Comparison of ENCODE assay signal across 9 cellular contexts in genomic region chr17:7293821-7294613, GRCh38. TPM values are rescaled to one million over a fixed set of nuclear protein-coding genes. Genes with fewer than 3 reads are reported as not detected.
DNase-seq lines count a peak whose midpoint lies in the region; ATAC-seq and TF ChIP-seq lines count a peak whose summit lies in the region.
"Had no signal": no experiment of that assay in that cellular context is flagged by ENCODE, and none has a peak within 500 bp of the region (broad histone marks: within the 10 kb centered on the region; RNA-seq: fewer than 3 reads in every experiment).

No MANE protein-coding gene starts in this region.

- H3F3A ChIP-seq in GM23248 (ENCODE audit: insufficient read depth): peaks cover 5% of the 10 kb centered on the region; the same call in 1 of the 2 replicates

- DNase-seq in GM23248 (no peak), Peyer's patch (peak in 2 of 3 donors; percentile 89 to 93), heart right ventricle (no peak), psoas muscle (no peak), NCI-H2171 (lab: John Stamatoyannopoulos, UW) (no peak), dermis blood vessel endothelial cell (no peak), NCI-H524 (lab: John Stamatoyannopoulos, UW) (no peak)

- H3K4me1 ChIP-seq in GM23248 (ENCODE audit: insufficient read depth): no peaks in the 10 kb centered on the region
- peaks cover 0 to 48% (median 17%) of the 10 kb centered on the region in 4 donors for H3K4me1 ChIP-seq in Peyer's patch
- peaks cover 21 to 70% (median 58%) of the 10 kb centered on the region in 9 donors for H3K4me1 ChIP-seq in heart right ventricle
- H3K4me1 ChIP-seq in psoas muscle: peaks cover 40% of the 10 kb centered on the region

- no peak for TF ChIP-seq CTCF in Peyer's patch (IDR thresholded peaks at IDR 0.05)
- no peak for TF ChIP-seq CTCF in heart right ventricle (IDR thresholded peaks at IDR 0.05)
- TF ChIP-seq CTCF in psoas muscle (IDR thresholded peaks at IDR 0.05): no peak

- H3K27me3 ChIP-seq in GM23248 (replicated peaks; ENCODE audit: insufficient read depth): peaks cover 21% of the 10 kb centered on the region
- no peaks in the 10 kb centered on the region for H3K27me3 ChIP-seq in Peyer's patch
- H3K27me3 ChIP-seq in heart right ventricle: peaks cover 0 to 72% (median 39%) of the 10 kb centered on the region in 7 donors
- peaks cover 0 to 9% (median 0%) of the 10 kb centered on the region in 3 donors for H3K27me3 ChIP-seq in psoas muscle (ENCODE audit: insufficient read depth in 3 of 3, low read length in 2 of 3)

- peak overlapping the region; percentile 18 for H3K4me2 ChIP-seq in GM23248 (ENCODE audit: unreplicated experiment)

- no peak overlapping the region for H2AFZ ChIP-seq in GM23248

- WGBS in GM23248 (ENCODE audit: low coverage in 1 of 2, low lambda C conversion rate in 2 of 2, missing lambda C conversion rate in 2 of 2), 2 experiments: 5 to 9% methylated on average over 19 to 63 of the region's 75 CpGs
- 4 to 5% methylated on average over 35 to 67 of the region's 75 CpGs for WGBS in heart right ventricle, 2 donors
- 4 to 7% (median 6%) methylated on average over 28 to 75 of the region's 75 CpGs for WGBS in psoas muscle, 3 donors

- no peaks in the 10 kb centered on the region for H4K20me1 ChIP-seq in GM23248 (ENCODE audit: insufficient read depth)

- intact Hi-C loops in heart right ventricle (cut with DNase I): loop anchor here in 4 of 10 donors (10.0 kb wide), 2 partner anchors 239 to 249 kb away; partner anchors contain the start of gene SLC16A11 (in 2 of the 4)
- intact Hi-C loops in psoas muscle (cut with DNase I): no loop called here

- no peak overlapping the region for H3K27ac ChIP-seq in GM23248
- peak overlapping the region; percentile 10 to 92 (median 71) for H3K27ac ChIP-seq in Peyer's patch
- H3K27ac ChIP-seq in heart right ventricle: peak overlapping the region in 4 of 10 donors; percentile 25 to 55 (median 27)
- H3K27ac ChIP-seq in psoas muscle: peak overlapping the region; percentile 91
- H3K27ac ChIP-seq: HL-60 had no signal

- no peaks in the 10 kb centered on the region for H3K9me3 ChIP-seq in GM23248 (ENCODE audit: low read depth)
- H3K9me3 ChIP-seq in Peyer's patch: peaks cover 0 to 3% (median 0%) of the 10 kb centered on the region in 4 donors
- H3K9me3 ChIP-seq in heart right ventricle: no peaks in the 10 kb centered on the region
- no peaks in the 10 kb centered on the region for H3K9me3 ChIP-seq in psoas muscle

- H3K4me3 ChIP-seq in GM23248 (peak overlapping the region; percentile 28), Peyer's patch (peak overlapping the region; percentile 17 to 54 (median 48)), heart right ventricle (peak overlapping the region in 9 of 10 donors; percentile 13 to 45 (median 24)), psoas muscle (peak overlapping the region; percentile 58)

- ATAC-seq in heart right ventricle (peak in 1 of 8 donors; percentile 1), psoas muscle (no peak), HG03520 (IDR thresholded peaks at IDR 0.05; ENCODE audit: unreplicated experiment) (no peak)

- no peaks in the 10 kb centered on the region for H3K9me2 ChIP-seq in GM23248 (ENCODE audit: insufficient read depth)

- no peaks in the 10 kb centered on the region for H3K36me3 ChIP-seq in GM23248 (ENCODE audit: low read depth)
- H3K36me3 ChIP-seq in Peyer's patch: no peaks in the 10 kb centered on the region
- H3K36me3 ChIP-seq in heart right ventricle: no peaks in the 10 kb centered on the region
- no peaks in the 10 kb centered on the region for H3K36me3 ChIP-seq in psoas muscle (ENCODE audit: insufficient read depth in 1 of 2, low read depth in 1 of 2)

- in situ Hi-C loops in GM23248 (cut with MboI): no loop called here

- no peaks in the 10 kb centered on the region for H3K79me2 ChIP-seq in GM23248 (ENCODE audit: insufficient read depth)

- TF ChIP-seq POLR2A in Peyer's patch (IDR thresholded peaks at IDR 0.05): peak in 1 of 2 donors; percentile 20

- no peak overlapping the region for H3K9ac ChIP-seq in GM23248

RNA-seq across cellular contexts. Expression of gene YBX2, which starts 0.4 kb away (rescaled TPM):
- total RNA-seq in GM23248 (2014; rRNA removed; shearing (Covaris generic)): 0.22 TPM in 1 of 2 replicates, not detected in the other
- polyA plus RNA-seq in GM23248 (2016; fragmentation: Nextera tagmentation; extraction: Ambion mirVana) (not detected in 2 replicates), heart right ventricle (1 to 10 TPM in 1 of 2 donors, under 1 TPM in 1; 0.49 to 2.6 TPM), psoas muscle (1 to 10 TPM in 1 of 3 donors, under 1 TPM in 2; 0.14 to 1.8 (median 0.21) TPM)
- total RNA-seq in Peyer's patch (10 to 100 TPM; 20.7 to 70.0 (median 24.6) TPM), heart right ventricle (1 to 10 TPM in 7 of 10 donors, under 1 TPM in 3; 0.42 to 1.9 (median 1.2) TPM), psoas muscle (1 to 10 TPM in 1 of 4 donors, under 1 TPM in 3; 0.37 to 1.0 (median 0.75) TPM), dermis blood vessel endothelial cell (0.17 TPM in 1 of 2 replicates, not detected in the other)

RNA-seq across cellular contexts. Expression of gene SLC2A4, which starts 12.5 kb away (rescaled TPM):
- not detected in 2 replicates for total RNA-seq in GM23248 (2014; rRNA removed; shearing (Covaris generic))
- polyA plus RNA-seq in GM23248 (2016; fragmentation: Nextera tagmentation; extraction: Ambion mirVana): 0.08 TPM in 1 of 2 replicates, not detected in the other
- 1 to 10 TPM in 3 of 4 donors, not detected in 1; 1.1 to 7.6 (median 4.8) TPM for total RNA-seq in Peyer's patch
- 100 to 1,000 TPM in 9 of 10 donors, 10 to 100 TPM in 1; 98.1 to 186 (median 177) TPM for total RNA-seq in heart right ventricle
- 100 to 1,000 TPM in 1 of 2 donors, 10 to 100 TPM in 1; 41.8 to 140 TPM for polyA plus RNA-seq in heart right ventricle
- total RNA-seq in psoas muscle: 100 to 1,000 TPM in 3 of 4 donors, 10 to 100 TPM in 1; 50.9 to 257 (median 139) TPM
- polyA plus RNA-seq in psoas muscle: 100 to 1,000 TPM in 1 of 3 donors, 10 to 100 TPM in 2; 19.4 to 127 (median 33.8) TPM
- total RNA-seq in dermis blood vessel endothelial cell: 0.28 and 0.34 TPM in 2 replicates

RNA-seq across cellular contexts. Expression of gene EIF5A, which starts 13.4 kb away (rescaled TPM):
- 869 and 956 TPM in 2 replicates for total RNA-seq in GM23248 (2014; rRNA removed; shearing (Covaris generic))
- polyA plus RNA-seq in GM23248 (2016; fragmentation: Nextera tagmentation; extraction: Ambion mirVana): 998 and 1,047 TPM in 2 replicates
- 100 to 1,000 TPM in 3 of 4 donors, 10 to 100 TPM in 1; 94.4 to 128 (median 120) TPM for total RNA-seq in Peyer's patch
- total RNA-seq in heart right ventricle: 100 to 1,000 TPM; 197 to 444 (median 248) TPM
- polyA plus RNA-seq in heart right ventricle: 100 to 1,000 TPM; 457 to 716 TPM
- total RNA-seq in psoas muscle: 100 to 1,000 TPM; 293 to 730 (median 567) TPM
- polyA plus RNA-seq in psoas muscle: 1,000 to 10,000 TPM in 1 of 3 donors, 100 to 1,000 TPM in 2; 468 to 1,107 (median 518) TPM
- 416 and 525 TPM in 2 replicates for total RNA-seq in dermis blood vessel endothelial cell

RNA-seq across cellular contexts. Expression of gene GPS2, which starts 21.1 kb away (rescaled TPM):
- total RNA-seq in GM23248 (2014; rRNA removed; shearing (Covaris generic)): 50.1 and 81.3 TPM in 2 replicates
- polyA plus RNA-seq in GM23248 (2016; fragmentation: Nextera tagmentation; extraction: Ambion mirVana): 53.8 and 59.4 TPM in 2 replicates
- total RNA-seq in Peyer's patch: 100 to 1,000 TPM in 1 of 4 donors, 10 to 100 TPM in 3; 93.2 to 148 (median 94.2) TPM
- total RNA-seq in heart right ventricle: 10 to 100 TPM; 49.1 to 81.1 (median 57.4) TPM
- 100 to 1,000 TPM; 103 to 105 TPM for polyA plus RNA-seq in heart right ventricle
- 100 to 1,000 TPM in 1 of 4 donors, 10 to 100 TPM in 3; 71.8 to 101 (median 82.5) TPM for total RNA-seq in psoas muscle
- polyA plus RNA-seq in psoas muscle: 100 to 1,000 TPM; 139 to 197 (median 146) TPM
- 45.2 and 45.6 TPM in 2 replicates for total RNA-seq in dermis blood vessel endothelial cell

RNA-seq across cellular contexts. Expression of gene CLDN7, which starts 31.7 kb away (rescaled TPM):
- 4.5 and 5.4 TPM in 2 replicates for total RNA-seq in GM23248 (2014; rRNA removed; shearing (Covaris generic))
- polyA plus RNA-seq in GM23248 (2016; fragmentation: Nextera tagmentation; extraction: Ambion mirVana): 1.7 and 2.3 TPM in 2 replicates
- total RNA-seq in Peyer's patch: 1,000 to 10,000 TPM in 1 of 4 donors, 100 to 1,000 TPM in 2, 10 to 100 TPM in 1; 80.0 to 1,052 (median 864) TPM
- 1 to 10 TPM in 3 of 10 donors, under 1 TPM in 7; 0.39 to 2.5 (median 0.80) TPM for total RNA-seq in heart right ventricle
- 1 to 10 TPM; 1.3 to 1.6 TPM for polyA plus RNA-seq in heart right ventricle
- total RNA-seq in psoas muscle: 1 to 10 TPM in 2 of 4 donors, under 1 TPM in 1, not detected in 1; 0.57 to 1.0 (median 1.0) TPM
- polyA plus RNA-seq in psoas muscle: 1 to 10 TPM in 1 of 3 donors, under 1 TPM in 2; 0.48 to 1.1 (median 0.83) TPM
- 2.4 and 5.3 TPM in 2 replicates for total RNA-seq in dermis blood vessel endothelial cell

Comparison
In these comparisons a context has a peak if more than half of its experiments do, and no peak if none do; other contexts are left out.
1. DNase-seq: peak in Peyer's patch (2 of 3); none in GM23248 (single experiment), heart right ventricle (0 of 2), psoas muscle (0 of 2), NCI-H2171 (single experiment), dermis blood vessel endothelial cell (single experiment) and NCI-H524 (0 of 2).
2. RNA of gene YBX2, which starts 0.4 kb away (total RNA-seq): 20.7 to 70.0 TPM in Peyer's patch; 0.42 to 1.9 TPM in heart right ventricle, 0.37 to 1.0 TPM in psoas muscle, 0.22 TPM in GM23248 and 0.17 TPM in dermis blood vessel endothelial cell; every median in the first group is over 4 times any median in the second.
3. RNA of gene SLC2A4, which starts 12.5 kb away (total RNA-seq): 98.1 to 186 TPM in heart right ventricle and 50.9 to 257 TPM in psoas muscle; 1.1 to 7.6 TPM in Peyer's patch, 0.28 to 0.34 TPM in dermis blood vessel endothelial cell and not detected in GM23248; every median in the first group is over 4 times any median in the second.
4. Peak in every context shown above with its lines, with median percentiles within 50 percentile points of each other: H3K4me3 ChIP-seq.